29 cellular contexts compared by ENCODE assay signal in the genomic region with DNA sequence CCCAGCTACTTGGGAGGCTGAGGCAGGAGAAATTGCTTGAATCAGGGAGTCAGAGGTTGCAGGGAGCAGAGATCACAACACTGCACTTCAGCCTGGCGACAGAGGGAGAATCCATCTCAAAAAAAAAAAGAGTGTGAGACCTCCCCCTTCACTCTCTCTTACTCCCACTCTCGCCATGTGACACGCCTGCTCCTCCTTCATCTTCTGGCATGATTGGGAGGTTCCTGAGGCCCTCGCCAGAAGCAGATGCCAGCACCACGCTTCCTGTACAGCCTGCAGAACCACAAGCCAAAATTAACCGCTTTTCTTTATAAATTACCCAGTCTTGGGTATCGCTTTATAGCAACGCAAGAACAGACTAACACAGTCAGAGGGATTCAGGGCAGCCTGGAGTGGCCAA.
A peak's percentile ranks its signal among the peaks of the same experiment; 100 is the strongest.
DNase-seq lines count a peak whose midpoint lies in the region; ATAC-seq, FAIRE-seq and TF ChIP-seq lines count a peak whose summit lies in the region.
"Had no signal": no experiment of that assay in that cellular context is flagged by ENCODE, and none has a peak within 500 bp of the region (broad histone marks: within the 10 kb centered on the region; RNA-seq: fewer than 3 reads in every experiment).

No MANE protein-coding gene starts in this region.

- no peak overlapping the region for H3K4me2 ChIP-seq in GM23338
- H3K4me2 ChIP-seq: A549 had no signal

- no peak for ATAC-seq in GM23338
- ATAC-seq: A549; CD8-positive, alpha-beta T cell had no signal

- peak overlapping the region; percentile 49 for H3K27ac Mint-ChIP-seq in activated CD4-positive, alpha-beta T cell treated with anti-CD3 and anti-CD28 coated beads, Interleukin-2, amount 10 ng/mL, durations not matched to agents 24 days and 14 days
- no peak overlapping the region for H3K27ac Mint-ChIP-seq in GM23338
- H3K27ac Mint-ChIP-seq in T-helper 2 cell treated with Interferon-gamma antibody and Interleukin-4, amounts not matched to agents 5 μg/mL and 100 μg/mL, for 36 hours: peak overlapping the region; percentile 53
- H3K27ac Mint-ChIP-seq: activated B cell treated with CpG ODN at 0.5 μM for 24 hours; CD8-positive, alpha-beta T cell; nephron had no signal

- no peaks in the 10 kb centered on the region; the same call in none of the 2 replicates for H3K4me1 ChIP-seq in GM23338 (ENCODE audit: insufficient read depth)
- H3K4me1 ChIP-seq: ascending aorta, testis had no signal

- H3K27me3 Mint-ChIP-seq in activated CD4-positive, alpha-beta T cell treated with anti-CD3 and anti-CD28 coated beads, Interleukin-2, amount 10 ng/mL, durations not matched to agents 24 days and 14 days: no peaks in the 10 kb centered on the region
- peaks cover 4% of the 10 kb centered on the region for H3K27me3 Mint-ChIP-seq in GM23338 (ENCODE audit: insufficient read depth, low read depth, poor library complexity)
- H3K27me3 Mint-ChIP-seq in T-helper 2 cell treated with Interferon-gamma antibody and Interleukin-4, amounts not matched to agents 5 μg/mL and 100 μg/mL, for 36 hours (ENCODE audit: low read depth): no peaks in the 10 kb centered on the region
- H3K27me3 Mint-ChIP-seq: activated B cell treated with CpG ODN at 0.5 μM for 24 hours had no signal

- no peaks in the 10 kb centered on the region for H3K36me3 ChIP-seq in GM23338 (ENCODE audit: insufficient read depth)
- H3K36me3 ChIP-seq: ascending aorta, cardiac muscle cell, ovary, SJSA1 had no signal

- H3K9me2 ChIP-seq in GM23338 (ENCODE audit: insufficient read depth): 0 out of 2 replicates have a peak, but pooled peaks cover 3% of the 10 kb centered on the region

- TF ChIP-seq CTCF in GM23338 (conservative IDR thresholded peaks at IDR 0.05; ENCODE audit: low read depth in 2 of 2): no peak

- H3K27ac ChIP-seq in GM23338 (ENCODE audit: low read depth): no peak overlapping the region
- H3K27ac ChIP-seq: A549, ascending aorta, cardiac muscle cell, ovary, RWPE1, SJSA1, testis had no signal

- no peak for TF ChIP-seq POLR2A in H54 (IDR thresholded peaks at IDR 0.05; ENCODE audit: low read depth, low read length)

- peak overlapping the region; percentile 60 for H2AFZ ChIP-seq in GM23338

- no peaks in the 10 kb centered on the region for H3K36me3 Mint-ChIP-seq in activated CD4-positive, alpha-beta T cell treated with anti-CD3 and anti-CD28 coated beads, Interleukin-2, amount 10 ng/mL, durations not matched to agents 24 days and 14 days (ENCODE audit: low read depth)
- H3K36me3 Mint-ChIP-seq in GM23338 (ENCODE audit: low read depth): no peaks in the 10 kb centered on the region
- H3K36me3 Mint-ChIP-seq in T-helper 2 cell treated with Interferon-gamma antibody and Interleukin-4, amounts not matched to agents 5 μg/mL and 100 μg/mL, for 36 hours (ENCODE audit: low read depth): no peaks in the 10 kb centered on the region
- H3K36me3 Mint-ChIP-seq: CD8-positive, alpha-beta T cell had no signal

- no peak for DNase-seq in activated CD4-positive, alpha-beta T cell treated with anti-CD3 and anti-CD28 coated beads, Interleukin-2, amount 10 ng/mL, durations not matched to agents 24 days and 14 days
- no peak for DNase-seq in activated CD4-positive, alpha-beta T cell treated with anti-CD3 and anti-CD28 coated beads for 4 hours
- no peak for DNase-seq in GM23338 (ENCODE audit: low spot score)
- DNase-seq in T-helper 2 cell treated with Interferon-gamma antibody and Interleukin-4, amounts not matched to agents 5 μg/mL and 100 μg/mL, for 36 hours (ENCODE audit: low spot score): peak; percentile 24
- peak; percentile 4 for DNase-seq in occipital lobe (lab: John Stamatoyannopoulos, UW)
- no peak for DNase-seq in COLO668 (lab: John Stamatoyannopoulos, UW; ENCODE audit: unreplicated experiment)
- no peak for DNase-seq in H54 (ENCODE audit: insufficient read length, low spot score)
- DNase-seq in NCI-H510A treated with DMSO at 0.1 percent for 48 hours (lab: John Stamatoyannopoulos, UW): no peak
- DNase-seq: activated B cell treated with CpG ODN at 0.5 μM for 24 hours; activated CD8-positive, alpha-beta memory T cell treated with anti-CD3 and anti-CD28 coated beads for 24 hours; activated effector memory CD4-positive, alpha-beta T cell treated with anti-CD3 and anti-CD28 coated beads, Interleukin-2, amount 50 U/mL, for 16 hours; activated T-cell treated with anti-CD3 and anti-CD28 coated beads for 4 hours; CD8-positive, alpha-beta T cell; KG1; NCI-H146; NCI-H2107; NCI-H82; ovary; stimulated activated naive CD4-positive, alpha-beta T cell treated with Interleukin-2 at 50 U/mL for 16 hours; testis had no signal

- no peak overlapping the region for H3K4me3 ChIP-seq in GM23338
- H3K4me3 ChIP-seq: A549, ascending aorta, cardiac muscle cell, ovary, SJSA1, testis had no signal

- H3K4me1 Mint-ChIP-seq in activated CD4-positive, alpha-beta T cell treated with anti-CD3 and anti-CD28 coated beads, Interleukin-2, amount 10 ng/mL, durations not matched to agents 24 days and 14 days: peaks cover 25% of the 10 kb centered on the region
- peaks cover 13% of the 10 kb centered on the region for H3K4me1 Mint-ChIP-seq in GM23338
- peaks cover 36% of the 10 kb centered on the region for H3K4me1 Mint-ChIP-seq in T-helper 2 cell treated with Interferon-gamma antibody and Interleukin-4, amounts not matched to agents 5 μg/mL and 100 μg/mL, for 36 hours (ENCODE audit: low read depth)

- intact Hi-C loops in activated CD4-positive, alpha-beta T cell treated with anti-CD3 and anti-CD28 coated beads, Interleukin-2, amount 10 ng/mL, durations not matched to agents 24 days and 14 days (cut with micrococcal nuclease): no loop called here

- H4K20me1 ChIP-seq in GM23338 (replicated peaks; ENCODE audit: insufficient read depth): no peaks in the 10 kb centered on the region

- no peaks in the 10 kb centered on the region for H3K27me3 ChIP-seq in GM23338 (ENCODE audit: insufficient read depth)
- H3K27me3 ChIP-seq: ascending aorta, cardiac muscle cell, ovary, SJSA1, testis had no signal

- no peak for FAIRE-seq in H54 (lab: Jason Lieb, UNC)
- FAIRE-seq: A549, colon, endothelial cell of umbilical vein, GM19239 had no signal

- no peaks in the 10 kb centered on the region for H3K9me3 Mint-ChIP-seq in activated CD4-positive, alpha-beta T cell treated with anti-CD3 and anti-CD28 coated beads, Interleukin-2, amount 10 ng/mL, durations not matched to agents 24 days and 14 days
- H3K9me3 Mint-ChIP-seq in GM23338: no peaks in the 10 kb centered on the region
- H3K9me3 Mint-ChIP-seq in T-helper 2 cell treated with Interferon-gamma antibody and Interleukin-4, amounts not matched to agents 5 μg/mL and 100 μg/mL, for 36 hours: no peaks in the 10 kb centered on the region
- H3K9me3 Mint-ChIP-seq: activated B cell treated with CpG ODN at 0.5 μM for 24 hours; CD8-positive, alpha-beta T cell had no signal

- no peaks in the 10 kb centered on the region for H3K79me2 ChIP-seq in GM23338 (replicated peaks; ENCODE audit: insufficient read depth)

- H3F3A ChIP-seq in GM23338 (replicated peaks; ENCODE audit: low read depth): 0 out of 2 replicates have a peak, but pooled peaks cover 3% of the 10 kb centered on the region

- no peak overlapping the region for H3K4me3 Mint-ChIP-seq in activated CD4-positive, alpha-beta T cell treated with anti-CD3 and anti-CD28 coated beads, Interleukin-2, amount 10 ng/mL, durations not matched to agents 24 days and 14 days
- no peak overlapping the region for H3K4me3 Mint-ChIP-seq in GM23338
- no peak overlapping the region for H3K4me3 Mint-ChIP-seq in T-helper 2 cell treated with Interferon-gamma antibody and Interleukin-4, amounts not matched to agents 5 μg/mL and 100 μg/mL, for 36 hours
- H3K4me3 Mint-ChIP-seq: activated B cell treated with CpG ODN at 0.5 μM for 24 hours; CD8-positive, alpha-beta T cell; nephron had no signal

TF ChIP-seq in GM23338, 12 proteins besides CTCF, POLR2A, EP300 and RAD21 (continues in another document):
- no peak for TF ChIP-seq ZNF114 (CRISPR knock-in tag; IDR thresholded peaks at IDR 0.05)

Comparison
In these comparisons a context has a peak if more than half of its experiments do, and no peak if none do; other contexts are left out.
1. DNase-seq: peak in T-helper 2 cell treated with Interferon-gamma antibody and Interleukin-4, amounts not matched to agents 5 μg/mL and 100 μg/mL, for 36 hours (single experiment) and occipital lobe (single experiment); none in activated CD4-positive, alpha-beta T cell treated with anti-CD3 and anti-CD28 coated beads, Interleukin-2, amount 10 ng/mL, durations not matched to agents 24 days and 14 days (single experiment), activated CD4-positive, alpha-beta T cell treated with anti-CD3 and anti-CD28 coated beads for 4 hours (0 of 2), GM23338 (single experiment), COLO668 (single experiment), H54 (single experiment) and NCI-H510A treated with DMSO at 0.1 percent for 48 hours (single experiment).